Comparison of ENCODE assay signal across 26 cellular contexts in the genomic region with DNA sequence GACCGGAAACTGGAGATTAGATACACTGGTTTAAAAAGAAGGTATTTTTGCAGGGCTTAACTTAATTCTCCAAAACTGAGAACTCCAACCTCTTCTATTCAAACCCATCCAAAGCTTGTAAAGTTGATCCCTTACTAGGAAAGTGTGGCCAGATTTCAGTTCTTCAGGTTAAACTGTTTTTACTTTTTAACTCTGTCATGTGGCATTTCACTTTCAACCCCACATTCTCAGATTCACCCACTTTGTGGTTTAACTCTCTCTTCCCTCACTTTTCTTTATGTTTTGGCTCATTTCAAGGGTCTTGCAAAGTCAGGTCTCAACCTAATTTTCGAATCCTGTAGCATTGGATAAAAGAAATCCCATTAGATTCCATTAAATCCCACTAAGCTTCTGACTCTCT.
"Had no signal": no experiment of that assay in that cellular context is flagged by ENCODE, and none has a peak within 500 bp of the region (broad histone marks: within the 10 kb centered on the region; RNA-seq: fewer than 3 reads in every experiment).

No MANE protein-coding gene starts in this region.

- H3K4me3 Mint-ChIP-seq: activated CD4-positive, alpha-beta memory T cell treated with anti-CD3 and anti-CD28 coated beads for 36 hours; activated CD4-positive, alpha-beta T cell treated with anti-CD3 and anti-CD28 coated beads, Interleukin-2, amount 10 ng/mL, durations not matched to agents 7 days and 5 days; activated naive CD4-positive, alpha-beta T cell treated with anti-CD3 and anti-CD28 coated beads, Interleukin-2, amount 10 ng/mL, durations not matched to agents 7 days and 5 days; activated naive CD8-positive, alpha-beta T cell treated with anti-CD3 and anti-CD28 coated beads for 36 hours; activated T-cell treated with anti-CD3 and anti-CD28 coated beads, Interleukin-2, amount 50 U/mL, for 72 hours had no signal

- H3K9me3 Mint-ChIP-seq: activated CD4-positive, alpha-beta memory T cell treated with anti-CD3 and anti-CD28 coated beads for 36 hours; activated CD4-positive, alpha-beta T cell treated with anti-CD3 and anti-CD28 coated beads, Interleukin-2, amount 10 ng/mL, durations not matched to agents 7 days and 5 days; activated naive CD4-positive, alpha-beta T cell treated with anti-CD3 and anti-CD28 coated beads, Interleukin-2, amount 10 ng/mL, durations not matched to agents 7 days and 5 days; activated T-cell treated with anti-CD3 and anti-CD28 coated beads, Interleukin-2, amount 50 U/mL, for 72 hours; activated T-helper 2 cell treated with anti-CD3 and anti-CD28 coated beads, Interferon-gamma antibody, Interleukin-2, Interleukin-4, amounts not matched to agents 10 μg/mL and 5 μg/mL and 100 μg/mL, durations not matched to agents 14 hours and 24 hours and 36 hours; T-cell had no signal

- H3K4me3 ChIP-seq: SK-N-MC had no signal

- H3K27ac Mint-ChIP-seq: activated CD4-positive, alpha-beta memory T cell treated with anti-CD3 and anti-CD28 coated beads for 36 hours; activated CD4-positive, alpha-beta T cell treated with anti-CD3 and anti-CD28 coated beads, Interleukin-2, amount 10 ng/mL, durations not matched to agents 7 days and 5 days; activated naive CD4-positive, alpha-beta T cell treated with anti-CD3 and anti-CD28 coated beads, Interleukin-2, amount 10 ng/mL, durations not matched to agents 7 days and 5 days; activated naive CD8-positive, alpha-beta T cell treated with anti-CD3 and anti-CD28 coated beads for 36 hours; activated T-cell treated with anti-CD3 and anti-CD28 coated beads, Interleukin-2, amount 50 U/mL, for 72 hours; activated T-helper 2 cell treated with anti-CD3 and anti-CD28 coated beads, Interferon-gamma antibody, Interleukin-2, Interleukin-4, amounts not matched to agents 10 μg/mL and 5 μg/mL and 100 μg/mL, durations not matched to agents 14 hours and 24 hours and 36 hours; T-cell had no signal

- DNase-seq: activated CD4-positive, alpha-beta memory T cell treated with anti-CD3 and anti-CD28 coated beads for 36 hours; activated CD4-positive, alpha-beta T cell treated with anti-CD3 and anti-CD28 coated beads, Interleukin-2, amount 10 ng/mL, durations not matched to agents 7 days and 5 days; activated CD4-positive, CD25-positive, alpha-beta regulatory T cell; activated CD8-positive, alpha-beta memory T cell treated with anti-CD3 and anti-CD28 coated beads for 24 hours; activated gamma-delta T cell treated with Interleukin-2 at 50 U/mL for 16 hours; activated naive CD4-positive, alpha-beta T cell treated with anti-CD3 and anti-CD28 coated beads, Interleukin-2, amount 10 ng/mL, durations not matched to agents 7 days and 5 days; activated naive CD8-positive, alpha-beta T cell treated with anti-CD3 and anti-CD28 coated beads for 36 hours; activated T-cell treated with anti-CD3 and anti-CD28 coated beads, Interleukin-2, amount 50 U/mL, for 72 hours; cerebellar nuclear complex; NCI-H1048; NCI-H1417; NCI-H1930; NCI-H2171; NCI-H226; NCI-H526; NCI-H774; NK-92 treated with Interleukin-12 subunit alpha and Interleukin-12 subunit beta, amount 100 ng/mL, for 24 hours; OCI-M1; RPMI8226; T-cell; T-helper 2 cell; T1000 had no signal

- ATAC-seq: Panc1, Right ventricle myocardium inferior had no signal

- H3K27me3 Mint-ChIP-seq: activated CD4-positive, alpha-beta memory T cell treated with anti-CD3 and anti-CD28 coated beads for 36 hours; activated naive CD4-positive, alpha-beta T cell treated with anti-CD3 and anti-CD28 coated beads, Interleukin-2, amount 10 ng/mL, durations not matched to agents 7 days and 5 days had no signal

- H3K36me3 Mint-ChIP-seq: activated CD4-positive, alpha-beta memory T cell treated with anti-CD3 and anti-CD28 coated beads for 36 hours; activated naive CD4-positive, alpha-beta T cell treated with anti-CD3 and anti-CD28 coated beads, Interleukin-2, amount 10 ng/mL, durations not matched to agents 7 days and 5 days; activated naive CD8-positive, alpha-beta T cell treated with anti-CD3 and anti-CD28 coated beads for 36 hours; T-cell had no signal
